Comparison of ENCODE assay signal across 1 cellular context in genomic region chr19:40598918-40599307, GRCh38.
TF ChIP-seq lines count a peak whose summit lies in the region.

No MANE protein-coding gene starts in this region.

TF ChIP-seq in IMR-90, 13 proteins besides CTCF, POLR2A, EP300 and RAD21:
- no peak for TF ChIP-seq BHLHE40 (IDR thresholded peaks at IDR 0.05; ENCODE audit: low read depth, low read length)
